In genomic region chr3:10248984-10249748, GRCh38 we compare ENCODE assay signal across 8 cellular contexts. TPM values are rescaled to one million over a fixed set of nuclear protein-coding genes. Genes with fewer than 3 reads are reported as not detected.
DNase-seq lines count a peak whose midpoint lies in the region; ATAC-seq and TF ChIP-seq lines count a peak whose summit lies in the region.

No MANE protein-coding gene starts in this region.

- peak overlapping the region; percentile 86 for H3K4me3 ChIP-seq in epithelial cell of proximal tubule (ENCODE audit: low read depth, low read length)

- H3K4me1 Mint-ChIP-seq in naive thymus-derived CD8-positive, alpha-beta T cell = peaks cover 35 to 59% (median 55%) of the 10 kb centered on the region in 4 donors

- H3K9me3 Mint-ChIP-seq in naive thymus-derived CD8-positive, alpha-beta T cell = peaks cover 0 to 22% (median 6%) of the 10 kb centered on the region in 9 donors

- TF ChIP-seq CTCF in GM10266 (IDR thresholded peaks at IDR 0.05; ENCODE audit: control insufficient read depth, insufficient read depth, low read depth, missing control alignments) (no peak), epithelial cell of proximal tubule (conservative IDR thresholded peaks at IDR 0.05; ENCODE audit: low read depth, low read length) (no peak)

- H3K27ac ChIP-seq in substantia nigra (ENCODE audit: low read depth, low read length, poor library complexity, severe bottlenecking) = peak overlapping the region; percentile 59

- ATAC-seq in naive thymus-derived CD8-positive, alpha-beta T cell = peak; percentile 15 to 17
- ATAC-seq in GM18520 (IDR thresholded peaks at IDR 0.05; ENCODE audit: unreplicated experiment) = no peak

- POLR2A ChIA-PET in naive thymus-derived CD8-positive, alpha-beta T cell (lab: Charles Lee) = interaction anchor here (0.7 to 5.6 kb wide), 11 partner anchors 9 to 517 kb away, joined by 3 to 42 read pairs (median 7); partner anchors contain the start of genes BRPF1, CRELD1, EMC3 and SEC13

- peak overlapping the region; percentile 89 to 98 (median 95) for H3K27ac Mint-ChIP-seq in naive thymus-derived CD8-positive, alpha-beta T cell

- DNase-seq in GM10266 (ENCODE audit: extremely low spot score) (peak; percentile 78), M059J (ENCODE audit: low read depth) (peak; percentile 33), epithelial cell of proximal tubule (ENCODE audit: low read depth) (no peak), substantia nigra (lab: John Stamatoyannopoulos, UW) (peak in 9 of 49 donors; percentile 4 to 37 (median 21)), NCI-H1092 treated with DMSO at 0.1 percent for 48 hours (lab: John Stamatoyannopoulos, UW) (no peak)
- peak; percentile 85 for DNase-seq in activated CD8-positive, alpha-beta memory T cell treated with anti-CD3 and anti-CD28 coated beads, Interleukin-2, amount 50 U/mL, for 48 hours
- DNase-seq in naive thymus-derived CD8-positive, alpha-beta T cell = peak; percentile 21 to 66 (median 40)

- H3K4me3 Mint-ChIP-seq in naive thymus-derived CD8-positive, alpha-beta T cell = peak overlapping the region; percentile 95 to 100 (median 98)

- H3K36me3 Mint-ChIP-seq in naive thymus-derived CD8-positive, alpha-beta T cell = peaks cover 3 to 41% (median 35%) of the 10 kb centered on the region in 3 donors

- no peaks in the 10 kb centered on the region for H3K27me3 Mint-ChIP-seq in naive thymus-derived CD8-positive, alpha-beta T cell

RNA-seq across cellular contexts. Expression of gene TATDN2, which starts 0.9 kb away (rescaled TPM):
- total RNA-seq in M059J (2014; rRNA removed; shearing (Covaris generic)) = 13.4 and 14.4 TPM in 2 replicates
- total RNA-seq in epithelial cell of proximal tubule = 14.0 and 14.6 TPM in 2 replicates
- total RNA-seq in naive thymus-derived CD8-positive, alpha-beta T cell = 10 to 100 TPM; 68.1 to 71.1 TPM
- 10 to 100 TPM; 11.5 to 20.9 (median 14.5) TPM for polyA plus RNA-seq in naive thymus-derived CD8-positive, alpha-beta T cell

RNA-seq across cellular contexts. Expression of gene GHRL, which starts 43.6 kb away (rescaled TPM):
- total RNA-seq in M059J (2014; rRNA removed; shearing (Covaris generic)) = not detected in 2 replicates
- total RNA-seq in epithelial cell of proximal tubule = not detected in 2 replicates
- total RNA-seq in naive thymus-derived CD8-positive, alpha-beta T cell = 1 to 10 TPM; 1.3 to 1.4 TPM
- 1 to 10 TPM in 1 of 3 donors, under 1 TPM in 1, not detected in 1; 0.22 to 3.2 TPM for polyA plus RNA-seq in naive thymus-derived CD8-positive, alpha-beta T cell

Comparison
In these comparisons a context has a peak if more than half of its experiments do, and no peak if none do; other contexts are left out.
1. DNase-seq: peak in GM10266 (single experiment), M059J (single experiment), activated CD8-positive, alpha-beta memory T cell treated with anti-CD3 and anti-CD28 coated beads, Interleukin-2, amount 50 U/mL, for 48 hours (single experiment) and naive thymus-derived CD8-positive, alpha-beta T cell (10 of 10); none in epithelial cell of proximal tubule (single experiment) and NCI-H1092 treated with DMSO at 0.1 percent for 48 hours (single experiment).